10 cellular contexts compared by ENCODE assay signal in the genomic region with DNA sequence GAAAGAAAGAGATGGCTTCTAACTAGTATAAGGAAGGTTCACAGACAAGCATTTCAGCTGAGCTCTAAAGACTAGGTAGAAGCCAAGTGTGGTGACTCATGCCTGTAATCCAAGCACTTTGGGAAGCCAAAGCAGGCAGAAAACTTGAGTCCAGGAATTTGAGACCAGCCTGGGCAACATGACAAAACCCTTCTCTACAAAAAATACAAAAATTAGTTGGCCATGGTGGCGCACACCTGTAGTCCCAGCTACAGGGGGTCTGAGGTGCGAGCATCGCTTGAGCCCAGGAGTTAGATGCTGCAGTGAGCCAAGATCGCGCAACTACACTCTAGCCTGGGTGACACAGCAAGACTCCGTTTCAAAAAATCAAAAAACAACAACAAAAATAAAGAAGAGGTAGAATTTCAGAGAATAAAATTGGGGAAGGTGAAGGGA. TPM values are rescaled to one million over a fixed set of nuclear protein-coding genes. Genes with fewer than 3 reads are reported as not detected.
DNase-seq lines count a peak whose midpoint lies in the region; TF ChIP-seq lines count a peak whose summit lies in the region.
"Had no signal": no experiment of that assay in that cellular context is flagged by ENCODE, and none has a peak within 500 bp of the region (broad histone marks: within the 10 kb centered on the region; RNA-seq: fewer than 3 reads in every experiment).

No MANE protein-coding gene starts in this region.

- DNase-seq in A172 (ENCODE audit: low spot score) = peak; percentile 62
- peak; percentile 58 for DNase-seq in HFF-Myc (ENCODE audit: extremely low read depth, low read depth)
- DNase-seq in astrocyte of the spinal cord (ENCODE audit: low read depth, low spot score) = peak; percentile 83
- DNase-seq in iris pigment epithelial cell (ENCODE audit: low read depth) = peak; percentile 83
- no peak for DNase-seq in stimulated activated CD8-positive, alpha-beta memory T cell treated with anti-CD3 and anti-CD28 coated beads, Interleukin-4, amount 100 ng/mL, for 48 hours
- no peak for DNase-seq in iPS-NIHi7 (ENCODE audit: extremely low spot score)
- DNase-seq in NCI-H1436 (lab: John Stamatoyannopoulos, UW) = no peak
- DNase-seq in activated naive CD4-positive, alpha-beta T cell treated with anti-CD3 and anti-CD28 coated beads, Interleukin-2, amount 50 U/mL, for 16 hours = no peak
- DNase-seq: immature natural killer cell, T-helper 9 cell had no signal

- TF ChIP-seq CTCF in HFF-Myc (IDR thresholded peaks at IDR 0.05; ENCODE audit: low read depth, low read length, missing control alignments) = no peak
- TF ChIP-seq CTCF in astrocyte of the spinal cord (IDR thresholded peaks at IDR 0.05; ENCODE audit: low read depth, low read length) = no peak

- in situ Hi-C loops in astrocyte of the spinal cord (cut with HindIII; ENCODE audit: low sequenced_read_pairs) = no loop called here

- no peak overlapping the region for H3K4me3 ChIP-seq in HFF-Myc (replicated peaks; ENCODE audit: low read depth, low read length)
- no peak overlapping the region for H3K4me3 ChIP-seq in astrocyte of the spinal cord (ENCODE audit: low read depth, low read length)

RNA-seq across cellular contexts. Expression of a gene that starts 27.8 kb away (rescaled TPM):
- 6.4 and 13.9 TPM in 2 replicates for total RNA-seq in A172 (2014; rRNA removed; shearing (Covaris generic))

RNA-seq across cellular contexts. Expression of a gene that starts 42.6 kb away (rescaled TPM):
- total RNA-seq in A172 (2014; rRNA removed; shearing (Covaris generic)) = 66.1 and 72.9 TPM in 2 replicates

Comparison
In these comparisons a context has a peak if more than half of its experiments do, and no peak if none do; other contexts are left out.
1. DNase-seq: peak in A172 (single experiment), HFF-Myc (single experiment), astrocyte of the spinal cord (single experiment) and iris pigment epithelial cell (single experiment); none in stimulated activated CD8-positive, alpha-beta memory T cell treated with anti-CD3 and anti-CD28 coated beads, Interleukin-4, amount 100 ng/mL, for 48 hours (single experiment), iPS-NIHi7 (single experiment), NCI-H1436 (single experiment) and activated naive CD4-positive, alpha-beta T cell treated with anti-CD3 and anti-CD28 coated beads, Interleukin-2, amount 50 U/mL, for 16 hours (single experiment).